18 cellular contexts compared by ENCODE assay signal in the genomic region with DNA sequence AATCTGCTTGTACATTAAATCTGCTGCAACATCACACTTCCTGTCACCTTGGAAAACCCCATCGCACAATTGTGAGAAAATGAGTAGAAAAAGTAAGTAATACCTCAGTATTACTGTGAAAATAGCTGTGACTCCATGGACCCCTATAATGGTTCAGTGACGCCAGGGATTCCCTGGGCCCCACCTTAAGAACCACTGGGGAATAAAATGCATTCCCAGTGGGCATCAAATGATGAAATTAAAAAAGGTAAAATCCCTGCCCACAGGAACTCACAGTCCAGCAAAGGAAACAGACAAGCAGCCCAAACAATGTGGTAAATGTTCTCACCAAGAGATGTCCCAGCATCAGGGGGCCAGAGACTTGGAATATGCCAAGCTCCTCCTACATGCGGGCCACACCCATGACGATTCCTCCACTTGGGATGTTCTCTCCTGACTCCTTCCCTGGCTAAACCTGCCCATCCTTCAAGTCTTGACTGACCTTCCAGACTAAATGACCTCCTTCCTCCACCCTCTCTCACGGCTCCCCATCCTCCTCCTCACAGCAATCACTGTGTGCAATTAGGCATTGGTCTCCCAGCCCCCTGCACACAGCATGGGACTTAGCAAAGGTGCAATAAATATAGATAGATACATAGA. TPM values are rescaled to one million over a fixed set of nuclear protein-coding genes. Genes with fewer than 3 reads are reported as not detected.
"Had no signal": no experiment of that assay in that cellular context is flagged by ENCODE, and none has a peak within 500 bp of the region (broad histone marks: within the 10 kb centered on the region; RNA-seq: fewer than 3 reads in every experiment).

No MANE protein-coding gene starts in this region.

- H3K27ac ChIP-seq: colonic mucosa, gastroesophageal sphincter, heart left ventricle, thyroid gland had no signal

- H3K27ac Mint-ChIP-seq: activated naive CD8-positive, alpha-beta T cell treated with anti-CD3 and anti-CD28 coated beads, Interleukin-2, amount 10 ng/mL, durations not matched to agents 7 days and 5 days; activated T-helper 1 cell treated with anti-CD3 and anti-CD28 coated beads, Interleukin-12 subunit alpha, Interleukin-12 subunit beta, Interleukin-2, Interleukin-4 antibody, amounts not matched to agents 30 ng/mL and 10 ng/mL and 1 ng/mL, durations not matched to agents 14 hours and 24 hours and 36 hours; immature natural killer cell; nephron progenitor cell had no signal

- H3K36me3 ChIP-seq: colonic mucosa, heart left ventricle, thyroid gland had no signal

- ATAC-seq: activated CD4-positive, CD25-positive, alpha-beta regulatory T cell treated with anti-CD3 and anti-CD28 coated beads, Interleukin-2, amount 50 U/mL, for 24 hours; heart left ventricle had no signal

- H3K9me3 Mint-ChIP-seq: activated T-helper 1 cell treated with anti-CD3 and anti-CD28 coated beads, Interleukin-12 subunit alpha, Interleukin-12 subunit beta, Interleukin-2, Interleukin-4 antibody, amounts not matched to agents 30 ng/mL and 10 ng/mL and 1 ng/mL, durations not matched to agents 14 hours and 24 hours and 36 hours had no signal

- H3K36me3 Mint-ChIP-seq: activated naive CD8-positive, alpha-beta T cell treated with anti-CD3 and anti-CD28 coated beads, Interleukin-2, amount 10 ng/mL, durations not matched to agents 7 days and 5 days had no signal

- H3K4me1 ChIP-seq: colonic mucosa had no signal

- DNase-seq: activated naive CD4-positive, alpha-beta T cell treated with Interleukin-2 at 50 U/mL for 16 hours; activated naive CD8-positive, alpha-beta T cell treated with anti-CD3 and anti-CD28 coated beads, Interleukin-2, amount 10 ng/mL, durations not matched to agents 7 days and 5 days; amygdala; central memory CD4-positive, alpha-beta T cell; colonic mucosa; heart left ventricle; immature natural killer cell; mesenchymal stem cell; nephron progenitor cell; nucleus accumbens; posterior cingulate gyrus; stimulated activated CD8-positive, alpha-beta memory T cell treated with anti-CD3 and anti-CD28 coated beads, Interleukin-4, amount 100 ng/mL, for 48 hours; stimulated activated naive CD4-positive, alpha-beta T cell; T1000; thyroid gland had no signal

- H3K4me3 ChIP-seq: colonic mucosa, heart left ventricle, thyroid gland had no signal

- H3K9me3 ChIP-seq: colonic mucosa, gastroesophageal sphincter, heart left ventricle, thyroid gland had no signal

- H3K4me3 Mint-ChIP-seq: activated naive CD8-positive, alpha-beta T cell treated with anti-CD3 and anti-CD28 coated beads, Interleukin-2, amount 10 ng/mL, durations not matched to agents 7 days and 5 days; activated T-helper 1 cell treated with anti-CD3 and anti-CD28 coated beads, Interleukin-12 subunit alpha, Interleukin-12 subunit beta, Interleukin-2, Interleukin-4 antibody, amounts not matched to agents 30 ng/mL and 10 ng/mL and 1 ng/mL, durations not matched to agents 14 hours and 24 hours and 36 hours had no signal

- H3K27me3 ChIP-seq: colonic mucosa, gastroesophageal sphincter, thyroid gland had no signal

RNA-seq across cellular contexts. Expression of gene EVC2, which starts 2.6 kb away (rescaled TPM):
- polyA plus RNA-seq: immature natural killer cell had no signal

RNA-seq across cellular contexts. Expression of gene EVC, which starts 5.2 kb away (rescaled TPM):
- polyA plus RNA-seq: immature natural killer cell had no signal
